ENCODE assay signal across 9 cellular contexts in the genomic region with DNA sequence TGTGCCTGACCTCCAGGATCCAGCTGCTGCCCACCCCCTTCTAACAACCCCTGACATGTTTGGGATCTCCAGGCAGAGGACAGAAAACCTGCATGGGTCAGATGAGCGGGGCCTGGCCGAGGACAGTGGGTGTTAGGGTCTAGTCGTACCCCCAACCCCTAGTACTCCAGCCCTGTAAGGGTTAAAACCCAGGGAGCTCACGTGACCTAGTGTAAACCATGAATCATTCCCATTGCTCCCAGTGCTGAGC.
A peak's percentile ranks its signal among the peaks of the same experiment; 100 is the strongest.
DNase-seq lines count a peak whose midpoint lies in the region; ATAC-seq and TF ChIP-seq lines count a peak whose summit lies in the region.
"Had no signal": no experiment of that assay in that cellular context is flagged by ENCODE, and none has a peak within 500 bp of the region (broad histone marks: within the 10 kb centered on the region; RNA-seq: fewer than 3 reads in every experiment).

No MANE protein-coding gene starts in this region.

- H3K9me3 Mint-ChIP-seq in HFFc6: peaks cover 18% of the 10 kb centered on the region
- no peaks in the 10 kb centered on the region for H3K9me3 Mint-ChIP-seq in activated CD8-positive, alpha-beta T cell treated with anti-CD3 and anti-CD28 coated beads, Interleukin-2, amount 10 ng/mL, durations not matched to agents 7 days and 5 days (ENCODE audit: insufficient read depth)

- peak overlapping the region; percentile 98 for H3K4me2 ChIP-seq in skeletal muscle satellite cell (ENCODE audit: low read length)

- POLR2A ChIA-PET in activated CD8-positive, alpha-beta T cell treated with anti-CD3 and anti-CD28 coated beads, Interleukin-2, amount 10 ng/mL, durations not matched to agents 7 days and 5 days (lab: Charles Lee): no interaction called here

- no peaks in the 10 kb centered on the region for H3K36me3 Mint-ChIP-seq in HFFc6 (ENCODE audit: low read depth)
- no peaks in the 10 kb centered on the region for H3K36me3 Mint-ChIP-seq in activated CD8-positive, alpha-beta T cell treated with anti-CD3 and anti-CD28 coated beads, Interleukin-2, amount 10 ng/mL, durations not matched to agents 7 days and 5 days (ENCODE audit: low read depth)

- peak overlapping the region; percentile 95 for H3K27ac Mint-ChIP-seq in HFFc6
- no peak overlapping the region for H3K27ac Mint-ChIP-seq in activated CD8-positive, alpha-beta T cell treated with anti-CD3 and anti-CD28 coated beads, Interleukin-2, amount 10 ng/mL, durations not matched to agents 7 days and 5 days

- no peak for ATAC-seq in activated CD8-positive, alpha-beta T cell treated with anti-CD3 and anti-CD28 coated beads, Interleukin-2, amount 10 ng/mL, durations not matched to agents 7 days and 5 days
- ATAC-seq in HG03139 (IDR thresholded peaks at IDR 0.05; ENCODE audit: unreplicated experiment): no peak

- H3K36me3 ChIP-seq in skeletal muscle satellite cell (ENCODE audit: insufficient read depth, low read length): no peaks in the 10 kb centered on the region

- no peaks in the 10 kb centered on the region for H3K9me3 ChIP-seq in skeletal muscle satellite cell (replicated peaks; ENCODE audit: low read length)

- no peak overlapping the region for H3K9ac ChIP-seq in skeletal muscle satellite cell (ENCODE audit: low read depth, low read length)

- no peaks in the 10 kb centered on the region; the same call in 1 of the 2 replicates for H3K27me3 Mint-ChIP-seq in HFFc6 (ENCODE audit: insufficient read depth)
- H3K27me3 Mint-ChIP-seq in activated CD8-positive, alpha-beta T cell treated with anti-CD3 and anti-CD28 coated beads, Interleukin-2, amount 10 ng/mL, durations not matched to agents 7 days and 5 days (ENCODE audit: low read depth): no peaks in the 10 kb centered on the region

- H3K4me3 ChIP-seq in skeletal muscle satellite cell (ENCODE audit: low read length): peak overlapping the region; percentile 74

- peaks cover 25% of the 10 kb centered on the region for H3K27me3 ChIP-seq in skeletal muscle satellite cell (ENCODE audit: control insufficient read depth, insufficient read depth, low read length)

- DNase-seq in HFFc6 (no peak), iPS DF 19.7 (ENCODE audit: low read depth, low spot score) (peak; percentile 76), cerebellar nuclear complex (lab: John Stamatoyannopoulos, UW) (no peak)
- no peak for DNase-seq in activated CD8-positive, alpha-beta T cell treated with anti-CD3 and anti-CD28 coated beads, Interleukin-2, amount 10 ng/mL, durations not matched to agents 7 days and 5 days
- DNase-seq in NK-92 treated with Interleukin-12 subunit alpha and Interleukin-12 subunit beta, amount 100 ng/mL, for 24 hours (lab: John Stamatoyannopoulos, UW): no peak
- no peak for DNase-seq in activated CD4-positive, CD25-positive, alpha-beta regulatory T cell (lab: John Stamatoyannopoulos, UW)
- DNase-seq: NCI-H2081 treated with DMSO at 0.1 percent for 48 hours had no signal

- TF ChIP-seq CTCF in HFFc6 (IDR thresholded peaks at IDR 0.05): no peak

- peaks cover 5% of the 10 kb centered on the region for H3K4me1 ChIP-seq in skeletal muscle satellite cell (ENCODE audit: control insufficient read depth, insufficient read depth, low read length)

- peak overlapping the region; percentile 87 for H3K4me3 Mint-ChIP-seq in HFFc6
- H3K4me3 Mint-ChIP-seq in activated CD8-positive, alpha-beta T cell treated with anti-CD3 and anti-CD28 coated beads, Interleukin-2, amount 10 ng/mL, durations not matched to agents 7 days and 5 days: peak overlapping the region; percentile 71

- CTCF ChIA-PET in activated CD8-positive, alpha-beta T cell treated with anti-CD3 and anti-CD28 coated beads, Interleukin-2, amount 10 ng/mL, durations not matched to agents 7 days and 5 days (lab: Charles Lee): interaction anchor here (1.4 to 3.1 kb wide), 8 partner anchors 10 to 298 kb away, joined by 3 to 17 read pairs (median 10); no protein-coding TSS in a partner anchor

- no peaks in the 10 kb centered on the region for H3K4me1 Mint-ChIP-seq in HFFc6 (ENCODE audit: low read depth)
- H3K4me1 Mint-ChIP-seq in activated CD8-positive, alpha-beta T cell treated with anti-CD3 and anti-CD28 coated beads, Interleukin-2, amount 10 ng/mL, durations not matched to agents 7 days and 5 days (ENCODE audit: low read depth): peaks cover 20% of the 10 kb centered on the region
